Comparison of ENCODE assay signal across 8 cellular contexts in the genomic region with DNA sequence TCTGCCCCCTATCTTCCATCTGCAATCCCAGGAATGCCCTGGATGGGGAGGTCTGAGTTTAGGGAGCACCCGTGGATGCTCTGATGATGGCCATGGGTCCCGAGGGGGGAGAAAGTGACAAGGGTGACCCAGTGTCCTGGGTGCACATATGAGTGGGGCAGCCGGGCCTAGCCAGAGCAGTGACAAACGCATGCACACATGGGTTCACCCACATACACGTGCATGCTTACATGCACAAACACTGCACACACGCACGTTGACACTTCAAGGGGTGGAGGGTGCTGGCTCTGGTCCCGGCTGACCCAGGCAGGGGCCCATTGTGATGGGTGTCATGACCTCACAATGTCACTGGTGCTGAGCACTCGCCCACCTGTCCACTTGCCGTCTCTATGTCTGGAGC. TPM values are rescaled to one million over a fixed set of nuclear protein-coding genes. Genes with fewer than 3 reads are reported as not detected.
"Had no signal": no experiment of that assay in that cellular context is flagged by ENCODE, and none has a peak within 500 bp of the region (broad histone marks: within the 10 kb centered on the region; RNA-seq: fewer than 3 reads in every experiment).

A gene (plus strand): TSS at position 384 of the 400 bp plus-strand sequence. CDS start 3,066 bp downstream, outside the sequence.

RNA-seq across cellular contexts. Expression of the gene that starts here (rescaled TPM):
- total RNA-seq: OCI-LY7, PC-3, Right ventricle myocardium superior, RPMI7951, SJSA1, SK-MEL-5, T-cell had no signal
- polyA plus RNA-seq: SK-N-SH had no signal
